In the genomic region with DNA sequence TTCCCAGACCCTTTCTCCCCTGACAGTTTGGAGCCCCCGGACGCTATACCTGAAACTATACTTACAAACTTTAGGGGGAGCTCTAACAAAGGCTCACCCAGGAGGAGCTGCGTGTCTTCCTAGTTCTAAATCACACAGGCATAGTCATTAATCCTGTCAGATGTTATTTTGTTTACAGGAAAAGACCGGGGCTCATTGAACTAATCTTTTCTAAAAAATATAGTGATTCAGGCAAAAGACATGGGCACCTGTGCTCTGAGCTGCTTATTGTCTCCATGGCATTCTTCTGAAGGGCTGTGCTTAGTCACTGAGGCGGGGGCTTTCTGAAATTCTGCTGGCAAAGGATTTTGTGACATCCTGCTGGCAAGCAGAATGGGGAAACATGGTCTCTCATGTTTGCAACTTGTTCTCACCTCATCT, we compare ENCODE assay signal across 9 cellular contexts.
DNase-seq lines count a peak whose midpoint lies in the region; ATAC-seq and TF ChIP-seq lines count a peak whose summit lies in the region.
"Had no signal": no experiment of that assay in that cellular context is flagged by ENCODE, and none has a peak within 500 bp of the region (broad histone marks: within the 10 kb centered on the region; RNA-seq: fewer than 3 reads in every experiment).

No MANE protein-coding gene starts in this region.

- TF ChIP-seq CTCF in WERI-Rb-1 (IDR thresholded peaks at IDR 0.05; ENCODE audit: low read depth, low read length), result peak; percentile 53
- TF ChIP-seq CTCF in CD14-positive monocyte (IDR thresholded peaks at IDR 0.05), result no peak

- H3K27ac Mint-ChIP-seq in CD14-positive monocyte, result no peak overlapping the region

- intact Hi-C loops in CD14-positive monocyte (cut with micrococcal nuclease), result no loop called here

- no peaks in the 10 kb centered on the region for H3K9me3 ChIP-seq in WERI-Rb-1 (ENCODE audit: severe bottlenecking)

- H3K9me3 Mint-ChIP-seq in CD14-positive monocyte, result peaks cover 0 to 11% (median 7%) of the 10 kb centered on the region in 7 donors

- peaks cover 3% of the 10 kb centered on the region for H3K4me1 Mint-ChIP-seq in CD14-positive monocyte

- H3K36me3 Mint-ChIP-seq in CD14-positive monocyte, result no peaks in the 10 kb centered on the region

- ATAC-seq in HG03039 (IDR thresholded peaks at IDR 0.05; ENCODE audit: unreplicated experiment), result no peak
- ATAC-seq: HCT116 had no signal

- H3K27me3 ChIP-seq in WERI-Rb-1 (ENCODE audit: insufficient read depth, low read depth, severe bottlenecking), result peaks cover 17% of the 10 kb centered on the region

- peak overlapping the region in 1 of 2 donors; percentile 40 for H3K4me3 Mint-ChIP-seq in CD14-positive monocyte

- no peaks in the 10 kb centered on the region for H3K36me3 ChIP-seq in WERI-Rb-1

- DNase-seq in HT-29 (ENCODE audit: low spot score) (peak; percentile 4), NCI-H2227 (lab: John Stamatoyannopoulos, UW; ENCODE audit: unreplicated experiment) (peak; percentile 69), WERI-Rb-1 (peak; percentile 13), pons (ENCODE audit: low spot score) (peak; percentile 19), CD14-positive monocyte (ENCODE audit: low spot score) (no peak), T-helper 9 cell (no peak), epidermal melanocyte (ENCODE audit: insufficient read length, low spot score) (no peak)

- H3K4me3 ChIP-seq in WERI-Rb-1 (ENCODE audit: low read depth, low read length), result no peak overlapping the region

- H3K27me3 Mint-ChIP-seq in CD14-positive monocyte (ENCODE audit: low read depth in 3 of 3), result no peaks in the 10 kb centered on the region

- no peak overlapping the region for H3K27ac ChIP-seq in WERI-Rb-1

Comparison
In these comparisons a context has a peak if more than half of its experiments do, and no peak if none do; other contexts are left out.
1. DNase-seq: peak in HT-29 (single experiment), NCI-H2227 (single experiment), WERI-Rb-1 (single experiment) and pons (single experiment); none in CD14-positive monocyte (single experiment), T-helper 9 cell (single experiment) and epidermal melanocyte (single experiment).